21 cellular contexts compared by ENCODE assay signal in genomic region chr5:54621742-54622141, GRCh38.
DNase-seq lines count a peak whose midpoint lies in the region; ATAC-seq and TF ChIP-seq lines count a peak whose summit lies in the region.
"Had no signal": no experiment of that assay in that cellular context is flagged by ENCODE, and none has a peak within 500 bp of the region (broad histone marks: within the 10 kb centered on the region; RNA-seq: fewer than 3 reads in every experiment).

No MANE protein-coding gene starts in this region.

- H3K27me3 ChIP-seq in WERI-Rb-1 (ENCODE audit: insufficient read depth, low read depth, severe bottlenecking) (no peaks in the 10 kb centered on the region), neutrophil (no peaks in the 10 kb centered on the region)

- in situ Hi-C loops in G401 (cut with HindIII; ENCODE audit: low sequenced_read_pairs): no loop called here

- peaks cover 76 to 77% of the 10 kb centered on the region in 2 experiments for H3K4me1 ChIP-seq in neutrophil (ENCODE audit: control insufficient read depth in 1 of 2, insufficient read depth in 1 of 2, low read depth in 1 of 2, low read length in 1 of 2)
- H3K4me1 ChIP-seq: A549, Caco-2 had no signal

- H3K27ac ChIP-seq in WERI-Rb-1 (0 out of 2 replicates have a peak overlapping the region, but pooled peaks have one; percentile 6), neutrophil (peak overlapping the region; percentile 90)
- H3K27ac ChIP-seq: 22Rv1, A549, C4-2B had no signal

- no peaks in the 10 kb centered on the region for H3K9me3 ChIP-seq in WERI-Rb-1 (ENCODE audit: severe bottlenecking)
- H3K9me3 ChIP-seq in neutrophil: no peaks in the 10 kb centered on the region
- H3K9me3 ChIP-seq: A549, Caco-2 had no signal

- ATAC-seq in GM18907 (IDR thresholded peaks at IDR 0.05; ENCODE audit: unreplicated experiment) (no peak), HG03175 (IDR thresholded peaks at IDR 0.05; ENCODE audit: unreplicated experiment) (no peak), GM19351 (IDR thresholded peaks at IDR 0.05; ENCODE audit: unreplicated experiment) (no peak), GM18519 (IDR thresholded peaks at IDR 0.05; ENCODE audit: low FRiP score, unreplicated experiment) (no peak)
- ATAC-seq: A549, GM12878, HepG2 had no signal

- DNase-seq in G401 (ENCODE audit: low spot score): peak; percentile 23
- no peak for DNase-seq in WERI-Rb-1
- peak; percentile 54 for DNase-seq in globus pallidus (ENCODE audit: low spot score)
- DNase-seq: AML-193; Caco-2; CD4-positive, alpha-beta T cell; DMS153; DMS79; GF-D8; H9; KG1 had no signal

- TF ChIP-seq CTCF in WERI-Rb-1 (IDR thresholded peaks at IDR 0.05; ENCODE audit: low read depth, low read length) (no peak), neutrophil (IDR thresholded peaks at IDR 0.05) (no peak)

- H3K4me3 ChIP-seq in WERI-Rb-1 (ENCODE audit: low read depth, low read length) (no peak overlapping the region), neutrophil (ENCODE audit: low read depth in 1 of 2, low read length in 1 of 2) (no peak overlapping the region)
- H3K4me3 ChIP-seq: A549, GM12878 had no signal

- H3K36me3 ChIP-seq in WERI-Rb-1: no peaks in the 10 kb centered on the region
- H3K36me3 ChIP-seq in neutrophil: no peaks in the 10 kb centered on the region
